8 cellular contexts compared by ENCODE assay signal in the genomic region with DNA sequence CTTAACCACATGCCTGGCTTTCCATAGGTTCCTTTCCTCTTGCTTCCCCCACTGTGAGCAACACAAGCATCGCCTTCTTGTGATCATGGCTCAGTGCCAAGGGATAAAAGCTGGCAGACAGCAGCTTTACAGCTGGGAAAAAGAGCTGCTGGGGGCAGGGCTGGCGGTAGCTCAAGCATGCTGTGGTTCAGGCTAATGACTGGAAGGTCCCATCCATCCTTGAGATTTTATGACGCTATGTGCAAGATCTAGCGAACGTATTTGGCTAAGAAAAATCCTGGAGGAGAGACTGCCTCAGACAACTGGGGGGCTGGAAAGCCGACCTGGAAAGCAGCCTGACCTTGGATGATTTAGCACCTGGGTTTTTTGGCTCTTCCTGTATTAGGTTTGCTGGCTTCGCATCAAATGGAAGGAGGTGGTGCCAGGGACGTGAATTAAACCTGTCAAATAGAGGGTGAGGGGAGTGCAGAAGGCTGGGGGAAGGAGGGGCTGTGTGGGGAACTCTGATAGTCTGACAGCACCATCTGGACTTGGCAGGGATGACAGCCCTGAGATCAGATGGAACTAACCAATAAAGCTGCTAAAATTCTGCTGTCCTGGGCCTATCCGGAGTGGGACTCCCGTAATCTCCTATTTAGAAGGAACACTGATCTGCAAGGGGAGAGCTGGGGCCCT. TPM values are rescaled to one million over a fixed set of nuclear protein-coding genes. Genes with fewer than 3 reads are reported as not detected.
DNase-seq lines count a peak whose midpoint lies in the region; ATAC-seq and TF ChIP-seq lines count a peak whose summit lies in the region.

No MANE protein-coding gene starts in this region.

- H3K9ac ChIP-seq in SK-N-MC (ENCODE audit: insufficient read length) = no peak overlapping the region

- TF ChIP-seq CTCF in LNCaP clone FGC (IDR thresholded peaks at IDR 0.05; ENCODE audit: control insufficient read depth, extremely low read depth, insufficient read depth) = no peak
- TF ChIP-seq CTCF in left ventricle myocardium inferior (IDR thresholded peaks at IDR 0.05; ENCODE audit: borderline replicate concordance) = no peak
- no peak for TF ChIP-seq CTCF in thyroid gland (IDR thresholded peaks at IDR 0.05)

- ATAC-seq in GM18861 (IDR thresholded peaks at IDR 0.05; ENCODE audit: unreplicated experiment) = no peak
- no peak for ATAC-seq in GM18868 (IDR thresholded peaks at IDR 0.05; ENCODE audit: unreplicated experiment)
- no peak for ATAC-seq in HG03039 (IDR thresholded peaks at IDR 0.05; ENCODE audit: unreplicated experiment)

- TF ChIP-seq POLR2A in thyroid gland (IDR thresholded peaks at IDR 0.05) = no peak

- intact Hi-C loops in left ventricle myocardium inferior (cut with micrococcal nuclease) = no loop called here
- intact Hi-C loops in thyroid gland (cut with DNase I) = no loop called here

- DNase-seq in LNCaP clone FGC (ENCODE audit: low read depth) (peak; percentile 65), SK-N-MC (ENCODE audit: low read depth, low spot score) (peak; percentile 61), left ventricle myocardium inferior (peak; percentile 41), thyroid gland (peak; percentile 50 to 55)
- DNase-seq in activated CD4-positive, CD25-positive, alpha-beta regulatory T cell (lab: John Stamatoyannopoulos, UW) = no peak

- no peaks in the 10 kb centered on the region for H3K9me3 ChIP-seq in SK-N-MC (ENCODE audit: low read depth, low read length)
- no peaks in the 10 kb centered on the region for H3K9me3 ChIP-seq in left ventricle myocardium inferior (replicated peaks)
- no peaks in the 10 kb centered on the region for H3K9me3 ChIP-seq in thyroid gland

- H3K36me3 ChIP-seq in SK-N-MC (ENCODE audit: insufficient read depth, low read length) = no peaks in the 10 kb centered on the region
- H3K36me3 ChIP-seq in left ventricle myocardium inferior = no peaks in the 10 kb centered on the region
- no peaks in the 10 kb centered on the region for H3K36me3 ChIP-seq in thyroid gland

- H3K27ac ChIP-seq in SK-N-MC (no peak overlapping the region), left ventricle myocardium inferior (replicated peaks) (peak overlapping the region; percentile 74), thyroid gland (no peak overlapping the region)

- WGBS in thyroid gland, 2 donors = 21 to 25% methylated on average over 10 of the region's 10 CpGs

- H3K4me1 ChIP-seq in left ventricle myocardium inferior (peaks cover 48% of the 10 kb centered on the region), thyroid gland (peaks cover 5 to 8% of the 10 kb centered on the region in 2 donors)

- no peak overlapping the region for H3K4me3 ChIP-seq in LNCaP clone FGC (ENCODE audit: low read depth, low read length)
- peak overlapping the region; percentile 40 for H3K4me3 ChIP-seq in SK-N-MC
- peak overlapping the region; percentile 2 for H3K4me3 ChIP-seq in left ventricle myocardium inferior
- H3K4me3 ChIP-seq in thyroid gland (replicated peaks in 1 of 3) = no peak overlapping the region

- H3K27me3 ChIP-seq in left ventricle myocardium inferior (ENCODE audit: low read depth) (no peaks in the 10 kb centered on the region), thyroid gland (no peaks in the 10 kb centered on the region)

RNA-seq across cellular contexts. Expression of gene ZMYND12, which starts 34.8 kb away (rescaled TPM):
- total RNA-seq in left ventricle myocardium inferior = 2.6 TPM
- total RNA-seq in thyroid gland = 1 to 10 TPM; 3.5 to 6.5 (median 5.6) TPM

RNA-seq across cellular contexts. Expression of gene PPCS, which starts 35.3 kb away (rescaled TPM):
- total RNA-seq in left ventricle myocardium inferior (33.9 TPM), thyroid gland (100 to 1,000 TPM in 2 of 4 donors, 10 to 100 TPM in 2; 51.9 to 135 (median 89.8) TPM)

RNA-seq across cellular contexts. Expression of gene RIMKLA, which starts 40.5 kb away (rescaled TPM):
- total RNA-seq in left ventricle myocardium inferior = 10.2 TPM
- 1 to 10 TPM in 3 of 4 donors, under 1 TPM in 1; 0.67 to 2.6 (median 2.2) TPM for total RNA-seq in thyroid gland

RNA-seq across cellular contexts. Expression of gene CCDC30, which starts 42.0 kb away (rescaled TPM):
- total RNA-seq in left ventricle myocardium inferior (2.2 TPM), thyroid gland (10 to 100 TPM; 20.1 to 56.7 (median 22.7) TPM)

Comparison
In these comparisons a context has a peak if more than half of its experiments do, and no peak if none do; other contexts are left out.
1. DNase-seq: peak in LNCaP clone FGC (single experiment), SK-N-MC (single experiment), left ventricle myocardium inferior (single experiment) and thyroid gland (2 of 2); none in activated CD4-positive, CD25-positive, alpha-beta regulatory T cell (0 of 4).
2. H3K4me3 ChIP-seq: peak in SK-N-MC (single experiment) and left ventricle myocardium inferior (single experiment); none in LNCaP clone FGC (single experiment) and thyroid gland (0 of 3).